8 cellular contexts compared by ENCODE assay signal in the genomic region with DNA sequence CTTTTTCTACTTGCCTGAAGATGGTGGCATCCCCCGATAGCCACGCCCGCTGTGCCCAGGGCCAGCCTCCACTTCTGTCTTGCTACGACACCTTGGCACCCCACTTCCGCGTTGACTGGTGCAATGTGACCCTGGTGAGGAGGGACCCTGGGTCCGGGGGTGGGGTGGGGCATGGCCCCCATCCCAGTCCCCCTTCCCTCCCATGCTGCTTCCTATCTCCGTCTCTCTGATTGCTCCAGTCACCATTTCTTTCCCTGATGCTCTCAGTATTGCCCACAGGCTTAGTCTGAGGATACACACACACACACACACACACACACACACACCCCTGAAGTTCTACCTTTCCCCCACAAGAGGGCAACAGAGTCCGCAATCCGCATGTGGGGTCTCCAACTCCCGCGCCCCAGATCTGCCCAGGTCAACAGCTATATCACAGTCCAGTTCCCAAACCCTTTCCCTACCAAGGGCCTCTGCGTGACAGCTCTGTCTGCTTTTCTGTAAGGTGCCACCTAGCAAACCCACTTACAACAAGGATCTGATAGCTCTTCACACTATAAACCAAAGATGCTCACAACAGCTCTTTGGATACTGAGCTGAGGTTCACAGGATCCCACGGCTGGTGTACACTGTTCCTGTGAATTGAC. TPM values are rescaled to one million over a fixed set of nuclear protein-coding genes. Genes with fewer than 3 reads are reported as not detected.
DNase-seq lines count a peak whose midpoint lies in the region; ATAC-seq and TF ChIP-seq lines count a peak whose summit lies in the region.

No MANE protein-coding gene starts in this region.

- H3K36me3 ChIP-seq in RWPE2 (ENCODE audit: low read depth) = no peaks in the 10 kb centered on the region
- peaks cover 0 to 9% (median 3%) of the 10 kb centered on the region in 9 donors for H3K36me3 ChIP-seq in heart left ventricle
- H3K36me3 ChIP-seq in skeletal muscle satellite cell (ENCODE audit: insufficient read depth, low read length) = no peaks in the 10 kb centered on the region

- H3K27ac ChIP-seq in RWPE2 (ENCODE audit: poor library complexity, severe bottlenecking) = no peak overlapping the region
- peak overlapping the region in 4 of 12 donors; percentile 9 to 94 (median 30) for H3K27ac ChIP-seq in heart left ventricle

- TF ChIP-seq POLR2A in heart left ventricle (IDR thresholded peaks at IDR 0.05) = no peak

- TF ChIP-seq CTCF in RWPE2 (IDR thresholded peaks at IDR 0.05; ENCODE audit: poor library complexity, severe bottlenecking) = peak; percentile 95
- TF ChIP-seq CTCF in heart left ventricle (IDR thresholded peaks at IDR 0.05) = peak; percentile 30 to 71 (median 52)

- peak; percentile 37; the same call in 2 of the 3 replicates for ATAC-seq in RWPE2 (ENCODE audit: low read depth)
- ATAC-seq in heart left ventricle = peak in 3 of 4 donors; percentile 4 to 19 (median 6)
- ATAC-seq in GM21423 (IDR thresholded peaks at IDR 0.05; ENCODE audit: unreplicated experiment) = no peak
- no peak for ATAC-seq in GM18867 (IDR thresholded peaks at IDR 0.05; ENCODE audit: unreplicated experiment)

- no peaks in the 10 kb centered on the region for H3K9me3 Mint-ChIP-seq in activated naive CD4-positive, alpha-beta T cell treated with anti-CD3 and anti-CD28 coated beads, Interleukin-2, amount 50 U/mL, for 24 hours

- H3K27me3 ChIP-seq in RWPE2 (ENCODE audit: insufficient read depth, poor library complexity, severe bottlenecking) = no peaks in the 10 kb centered on the region
- no peaks in the 10 kb centered on the region for H3K27me3 ChIP-seq in heart left ventricle
- no peaks in the 10 kb centered on the region for H3K27me3 ChIP-seq in skeletal muscle satellite cell (ENCODE audit: control insufficient read depth, insufficient read depth, low read length)

- H3K4me1 Mint-ChIP-seq in activated naive CD4-positive, alpha-beta T cell treated with anti-CD3 and anti-CD28 coated beads, Interleukin-2, amount 50 U/mL, for 24 hours = peaks cover 10% of the 10 kb centered on the region

- DNase-seq in DMS114 treated with DMSO at 0.1 percent for 48 hours (lab: John Stamatoyannopoulos, UW; ENCODE audit: unreplicated experiment) (peak; percentile 32), KBM-7 (peak; percentile 94), RWPE2 (ENCODE audit: low spot score) (no peak), heart left ventricle (peak in 3 of 5 donors; percentile 47 to 59 (median 52))

- in situ Hi-C loops in KBM-7 (cut with MboI; ENCODE audit: low pct_unique_long_range_greater_than_20kb, low sequenced_read_pairs) = loop anchor here (10.0 kb wide), 1 partner anchor 54 kb away; no protein-coding TSS in a partner anchor

- peak overlapping the region; percentile 10 for H3K4me2 ChIP-seq in skeletal muscle satellite cell (ENCODE audit: low read length)

- no peaks in the 10 kb centered on the region for H3K27me3 Mint-ChIP-seq in activated naive CD4-positive, alpha-beta T cell treated with anti-CD3 and anti-CD28 coated beads, Interleukin-2, amount 50 U/mL, for 24 hours

- no peaks in the 10 kb centered on the region for H3K36me3 Mint-ChIP-seq in activated naive CD4-positive, alpha-beta T cell treated with anti-CD3 and anti-CD28 coated beads, Interleukin-2, amount 50 U/mL, for 24 hours

- no peak overlapping the region for H3K9ac ChIP-seq in skeletal muscle satellite cell (ENCODE audit: low read depth, low read length)

- intact Hi-C loops in heart left ventricle (cut with DNase I) = loop anchor here in 6 of 10 donors (2.0 to 10.0 kb wide), 3 partner anchors 30 to 54 kb away; a partner anchor contains a TSS

- H3K4me3 ChIP-seq in RWPE2 (ENCODE audit: severe bottlenecking) (no peak overlapping the region), heart left ventricle (no peak overlapping the region), skeletal muscle satellite cell (ENCODE audit: low read length) (no peak overlapping the region)

- H3K27ac Mint-ChIP-seq in activated naive CD4-positive, alpha-beta T cell treated with anti-CD3 and anti-CD28 coated beads, Interleukin-2, amount 50 U/mL, for 24 hours = peak overlapping the region; percentile 69

- H3K9me3 ChIP-seq in RWPE2 (ENCODE audit: severe bottlenecking) (no peaks in the 10 kb centered on the region), heart left ventricle (no peaks in the 10 kb centered on the region), skeletal muscle satellite cell (replicated peaks; ENCODE audit: low read length) (no peaks in the 10 kb centered on the region)

- H3K4me3 Mint-ChIP-seq in activated naive CD4-positive, alpha-beta T cell treated with anti-CD3 and anti-CD28 coated beads, Interleukin-2, amount 50 U/mL, for 24 hours = peak overlapping the region; percentile 31

- H3K4me1 ChIP-seq in RWPE2 (ENCODE audit: insufficient read depth, poor library complexity, severe bottlenecking) (no peaks in the 10 kb centered on the region), heart left ventricle (peaks cover 0 to 80% (median 23%) of the 10 kb centered on the region in 12 donors), skeletal muscle satellite cell (ENCODE audit: control insufficient read depth, insufficient read depth, low read length) (peaks cover 40% of the 10 kb centered on the region)

- 31 to 45% (median 39%) methylated on average over 14 of the region's 14 CpGs for WGBS in heart left ventricle, 4 donors

RNA-seq across cellular contexts. Expression of a gene that starts 3.4 kb away (rescaled TPM):
- 100 to 1,000 TPM; 110 to 224 (median 151) TPM for total RNA-seq in heart left ventricle
- 100 to 1,000 TPM in 1 of 2 donors, 10 to 100 TPM in 1; 96.5 to 225 TPM for polyA plus RNA-seq in heart left ventricle
- total RNA-seq in skeletal muscle satellite cell (2012; rRNA removed) = 2.5 and 15.7 TPM in 2 replicates

RNA-seq across cellular contexts. Expression of a gene that starts 18.8 kb away (rescaled TPM):
- 10 to 100 TPM; 17.0 to 55.9 (median 31.3) TPM for total RNA-seq in heart left ventricle
- polyA plus RNA-seq in heart left ventricle = 10 to 100 TPM; 30.4 to 33.4 TPM
- 29.2 and 29.5 TPM in 2 replicates for total RNA-seq in skeletal muscle satellite cell (2012; rRNA removed)

RNA-seq across cellular contexts. Expression of a gene that starts 32.2 kb away (rescaled TPM):
- 100 to 1,000 TPM in 3 of 9 donors, 10 to 100 TPM in 6; 10.2 to 897 (median 55.4) TPM for total RNA-seq in heart left ventricle
- 100 to 1,000 TPM in 1 of 2 donors, 10 to 100 TPM in 1; 17.2 to 109 TPM for polyA plus RNA-seq in heart left ventricle
- total RNA-seq in skeletal muscle satellite cell (2012; rRNA removed) = 1,202 and 1,869 TPM in 2 replicates

RNA-seq across cellular contexts. Expression of a gene that starts 39.3 kb away (rescaled TPM):
- 1 to 10 TPM in 7 of 9 donors, under 1 TPM in 2; 0.44 to 3.9 (median 1.2) TPM for total RNA-seq in heart left ventricle
- polyA plus RNA-seq in heart left ventricle = 1 to 10 TPM in 1 of 2 donors, under 1 TPM in 1; 0.72 to 2.8 TPM
- total RNA-seq in skeletal muscle satellite cell (2012; rRNA removed) = 0.44 and 0.51 TPM in 2 replicates

Comparison
In these comparisons a context has a peak if more than half of its experiments do, and no peak if none do; other contexts are left out.
1. ATAC-seq: peak in RWPE2 (single experiment) and heart left ventricle (3 of 4); none in GM21423 (single experiment) and GM18867 (single experiment).